ENCODE assay signal across 1 cellular context in genomic region chr20:51021067-51022025, GRCh38.
TF ChIP-seq lines count a peak whose summit lies in the region.

No MANE protein-coding gene starts in this region.

TF ChIP-seq in HCT116, 20 proteins besides CTCF, POLR2A, EP300 and RAD21 (continued from another document):
- TF ChIP-seq REST (IDR thresholded peaks at IDR 0.05; ENCODE audit: low read depth): no peak
